ENCODE assay signal across 8 cellular contexts in the genomic region with DNA sequence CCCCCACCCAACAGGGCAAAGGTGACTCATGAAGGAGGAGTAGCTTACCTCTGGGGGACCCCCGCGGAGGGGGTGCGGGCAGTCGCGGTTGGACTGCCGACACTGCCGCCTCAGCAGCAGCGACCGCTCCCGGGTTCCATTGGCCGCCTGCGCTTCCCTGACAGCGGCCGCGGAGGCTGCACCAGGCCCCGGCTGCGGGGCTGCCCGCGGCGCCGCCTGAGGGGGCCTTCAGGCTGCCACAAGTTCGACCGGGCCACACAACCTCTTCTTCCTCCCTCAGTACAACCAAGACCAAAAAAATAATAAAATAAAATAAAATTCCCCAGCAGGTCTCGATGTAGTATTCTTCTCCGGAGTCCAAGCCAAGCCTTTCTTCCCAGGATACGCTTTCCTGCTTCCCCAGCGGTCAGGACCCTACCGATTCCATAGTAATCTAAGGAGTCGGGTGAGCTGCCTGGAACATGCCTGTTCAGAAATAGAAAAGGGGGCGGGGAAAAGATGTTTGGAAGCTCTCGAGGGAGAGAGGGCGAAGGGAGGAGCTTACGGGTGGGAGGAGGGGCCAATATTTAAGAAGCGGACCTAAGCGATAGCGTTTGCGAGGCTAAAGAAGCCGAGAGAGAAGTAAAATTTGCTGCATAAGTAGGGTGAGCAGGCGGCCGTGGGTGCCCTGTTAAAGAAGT. TPM values are rescaled to one million over a fixed set of nuclear protein-coding genes. Genes with fewer than 3 reads are reported as not detected.
DNase-seq lines count a peak whose midpoint lies in the region; ATAC-seq and TF ChIP-seq lines count a peak whose summit lies in the region.

A gene (minus strand): TSS at position 194 of the 680 bp plus-strand sequence. CDS start 10,935 bp downstream, outside the sequence.

- no peak within 1 kb of the TSS for H2BK120ac ChIP-seq in mesendoderm (ENCODE audit: low read depth, low read length)

- in situ Hi-C loops in endometrial microvascular endothelial cells (cut with HindIII; ENCODE audit: inconsistent ontology term, low pct_unique_long_range_greater_than_20kb, low sequenced_read_pairs), result no loop called here

- H3K4me1 ChIP-seq in CD8-positive, alpha-beta memory T cell (ENCODE audit: insufficient read depth, low read length), result peaks cover 25% of the 10 kb centered on the region
- peaks cover 20% of the 10 kb centered on the region for H3K4me1 ChIP-seq in OCI-LY3 (ENCODE audit: low read length)
- H3K4me1 ChIP-seq in mesendoderm (ENCODE audit: control insufficient read depth, low read depth, low read length), result peaks cover 4% of the 10 kb centered on the region

- CTCF ChIA-PET in CD8-positive, alpha-beta memory T cell (lab: Charles Lee), result interaction anchor here (0.9 to 6.5 kb wide), 8 partner anchors 12 to 228 kb away, joined by 3 to 64 read pairs (median 4); no protein-coding TSS in a partner anchor

- peak within 1 kb of the TSS; percentile 84 for H3K9ac ChIP-seq in OCI-LY3 (ENCODE audit: low read length)
- peak within 1 kb of the TSS; percentile 82 for H3K9ac ChIP-seq in mesendoderm (ENCODE audit: low read length)

- peak within 1 kb of the TSS; percentile 91 to 99 (median 93) for H3K4me3 Mint-ChIP-seq in CD8-positive, alpha-beta memory T cell

- H4K5ac ChIP-seq in mesendoderm (ENCODE audit: low read length), result peak within 1 kb of the TSS; percentile 59

- H3K4me2 ChIP-seq in OCI-LY3 (ENCODE audit: low read length) (peak within 1 kb of the TSS; percentile 98), mesendoderm (ENCODE audit: low read length) (peak within 1 kb of the TSS; percentile 95)

- peak; percentile 80 to 95 (median 92) for DNase-seq in CD8-positive, alpha-beta memory T cell
- DNase-seq in HuH-7.5 (ENCODE audit: low spot score), result peak; percentile 92
- peak; percentile 82 for DNase-seq in activated CD8-positive, alpha-beta memory T cell treated with anti-CD3 and anti-CD28 coated beads, Interleukin-2, amount 50 U/mL, for 4 hours
- DNase-seq in mesendoderm, result peak; percentile 100
- peak; percentile 63 for DNase-seq in stimulated activated CD8-positive, alpha-beta memory T cell treated with anti-CD3 and anti-CD28 coated beads, Interleukin-12 subunit alpha, Interleukin-12 subunit beta, amount 100 ng/mL, for 4 hours (ENCODE audit: low read depth)

- H3K18ac ChIP-seq in mesendoderm (ENCODE audit: low read length), result peak within 1 kb of the TSS; percentile 34

- H3K79me1 ChIP-seq in mesendoderm (ENCODE audit: low read length), result peaks cover 8% of the 10 kb centered on the region

- no peak for TF ChIP-seq CTCF in OCI-LY3 (IDR thresholded peaks at IDR 0.05; ENCODE audit: low read depth, low read length)

- no peak within 1 kb of the TSS for H2AK5ac ChIP-seq in mesendoderm (ENCODE audit: low read length)

- no peak within 1 kb of the TSS for H3K23ac ChIP-seq in mesendoderm (ENCODE audit: low read length)

- H3K4ac ChIP-seq in mesendoderm (ENCODE audit: low read depth, low read length), result no peak within 1 kb of the TSS

- peaks cover 0 to 42% (median 5%) of the 10 kb centered on the region in 3 donors for H3K36me3 Mint-ChIP-seq in CD8-positive, alpha-beta memory T cell

- WGBS in mesendoderm (ENCODE audit: extremely low coverage, insufficient coverage, low lambda C conversion rate), result no CpG with 5 or more reads among the region's 40 CpGs

- peaks cover 4% of the 10 kb centered on the region for H3K36me3 ChIP-seq in CD8-positive, alpha-beta memory T cell (ENCODE audit: insufficient read depth, low read length)
- H3K36me3 ChIP-seq in OCI-LY3 (replicated peaks; ENCODE audit: low read depth, low read length) (peaks cover 22% of the 10 kb centered on the region), mesendoderm (ENCODE audit: control insufficient read depth, insufficient read depth, low read length) (no peaks in the 10 kb centered on the region)

- H2BK5ac ChIP-seq in mesendoderm (ENCODE audit: low read length), result no peak within 1 kb of the TSS

- ATAC-seq in GM21390 (IDR thresholded peaks at IDR 0.05; ENCODE audit: unreplicated experiment), result peak; percentile 76

- POLR2A ChIA-PET in CD8-positive, alpha-beta memory T cell (lab: Charles Lee), result interaction anchor here (1.0 to 1.7 kb wide), 9 partner anchors 9 to 435 kb away, joined by 3 to 13 read pairs (median 6); a partner anchor contains a TSS

- no peak within 1 kb of the TSS for H2BK15ac ChIP-seq in mesendoderm (replicated peaks; ENCODE audit: low read depth)

- H3K4me3 ChIP-seq in CD8-positive, alpha-beta memory T cell (ENCODE audit: low read length), result peak within 1 kb of the TSS; percentile 85
- peak within 1 kb of the TSS; percentile 93 for H3K4me3 ChIP-seq in OCI-LY3 (ENCODE audit: low read length)
- H3K4me3 ChIP-seq in mesendoderm (ENCODE audit: low read length), result peak within 1 kb of the TSS; percentile 55

- H3K79me2 ChIP-seq in OCI-LY3 (ENCODE audit: low read length) (peaks cover 33% of the 10 kb centered on the region), mesendoderm (ENCODE audit: control insufficient read depth, insufficient read depth, low read length) (peaks cover 7% of the 10 kb centered on the region)

- no peaks in the 10 kb centered on the region for H3K27me3 Mint-ChIP-seq in CD8-positive, alpha-beta memory T cell

- peaks cover 36 to 49% (median 49%) of the 10 kb centered on the region in 3 donors for H3K4me1 Mint-ChIP-seq in CD8-positive, alpha-beta memory T cell

- H3K27me3 ChIP-seq in CD8-positive, alpha-beta memory T cell (ENCODE audit: insufficient read depth, low read length, poor library complexity, severe bottlenecking), result no peaks in the 10 kb centered on the region
- no peaks in the 10 kb centered on the region for H3K27me3 ChIP-seq in OCI-LY3 (ENCODE audit: low read depth, low read length)
- no peaks in the 10 kb centered on the region for H3K27me3 ChIP-seq in mesendoderm (ENCODE audit: insufficient read depth, low read length, poor library complexity)

- H2AFZ ChIP-seq in OCI-LY3 (ENCODE audit: low read depth, low read length), result peak within 1 kb of the TSS; percentile 70

- H3K56ac ChIP-seq in mesendoderm (ENCODE audit: low read length), result peak within 1 kb of the TSS; percentile 85

- H3K27ac Mint-ChIP-seq in CD8-positive, alpha-beta memory T cell, result peak within 1 kb of the TSS; percentile 86 to 100 (median 98)

- peak within 1 kb of the TSS; percentile 83 for H3K27ac ChIP-seq in CD8-positive, alpha-beta memory T cell (ENCODE audit: low read depth, low read length)
- H3K27ac ChIP-seq in OCI-LY3 (ENCODE audit: low read length) (peak within 1 kb of the TSS; percentile 77), mesendoderm (ENCODE audit: low read depth, low read length) (peak within 1 kb of the TSS; percentile 54)

- H4K20me1 ChIP-seq in OCI-LY3 (ENCODE audit: insufficient read depth, low read length), result no peaks in the 10 kb centered on the region

- peak within 1 kb of the TSS; percentile 3 for H4K8ac ChIP-seq in mesendoderm (ENCODE audit: low read depth, low read length)

- no peaks in the 10 kb centered on the region for H3K9me3 Mint-ChIP-seq in CD8-positive, alpha-beta memory T cell

- H3K9me3 ChIP-seq in CD8-positive, alpha-beta memory T cell (ENCODE audit: low read length), result no peaks in the 10 kb centered on the region
- H3K9me3 ChIP-seq in OCI-LY3 (ENCODE audit: insufficient read depth, low read length), result no peaks in the 10 kb centered on the region

RNA-seq across cellular contexts. Expression of the gene that starts here (rescaled TPM):
- 10 to 100 TPM; 59.9 to 65.5 TPM for total RNA-seq in CD8-positive, alpha-beta memory T cell
- polyA plus RNA-seq in CD8-positive, alpha-beta memory T cell, result 67.5 TPM
- total RNA-seq in endometrial microvascular endothelial cells (ENCODE audit: inconsistent ontology term), result 49.6 TPM
- polyA plus RNA-seq in mesendoderm (2013, experiment 1 of 2), result 17.0 TPM
- polyA plus RNA-seq in mesendoderm (2013, experiment 2 of 2), result 17.2 TPM

Comparison
In these comparisons a context has a peak if more than half of its experiments do, and no peak if none do; other contexts are left out.
1. Peak in every context shown above with its lines: DNase-seq, ATAC-seq, H3K4me3 ChIP-seq and H3K27ac ChIP-seq.